Comparison of ENCODE assay signal across 8 cellular contexts in genomic region chr17:29149431-29150064, GRCh38. TPM values are rescaled to one million over a fixed set of nuclear protein-coding genes. Genes with fewer than 3 reads are reported as not detected.
DNase-seq lines count a peak whose midpoint lies in the region; ATAC-seq, FAIRE-seq and TF ChIP-seq lines count a peak whose summit lies in the region.

No MANE protein-coding gene starts in this region.

- TF ChIP-seq CTCF in DND-41 (IDR thresholded peaks at IDR 0.05; ENCODE audit: borderline replicate concordance, extremely low read depth, low read length, poor library complexity, severe bottlenecking) (no peak), astrocyte (IDR thresholded peaks at IDR 0.05; ENCODE audit: insufficient read depth, low read depth, low read length) (no peak), right lobe of liver (IDR thresholded peaks at IDR 0.05) (no peak), upper lobe of left lung (IDR thresholded peaks at IDR 0.05) (no peak)

- H3K9ac ChIP-seq in DND-41 (ENCODE audit: low read depth, low read length), result peak overlapping the region; percentile 66
- H3K9ac ChIP-seq in astrocyte (ENCODE audit: low read length), result peak overlapping the region; percentile 76

- H3K4me1 ChIP-seq in DND-41 (ENCODE audit: insufficient read depth, low read length) (peaks cover 34% of the 10 kb centered on the region), astrocyte (ENCODE audit: insufficient read depth, low read length) (peaks cover 24% of the 10 kb centered on the region), right lobe of liver (peaks cover 0 to 70% (median 23%) of the 10 kb centered on the region in 4 donors), upper lobe of left lung (peaks cover 37 to 48% (median 45%) of the 10 kb centered on the region in 4 donors)

- H3K9me3 Mint-ChIP-seq in astrocyte (ENCODE audit: unreplicated experiment), result no peaks in the 10 kb centered on the region

- no peak overlapping the region for H3K4me3 Mint-ChIP-seq in astrocyte (ENCODE audit: unreplicated experiment)

- no peaks in the 10 kb centered on the region for H4K20me1 ChIP-seq in DND-41 (ENCODE audit: insufficient read depth, low read length)
- H4K20me1 ChIP-seq in astrocyte (ENCODE audit: insufficient read depth, low read length), result peaks cover 2% of the 10 kb centered on the region

- no peak for TF ChIP-seq POLR2A in right lobe of liver (IDR thresholded peaks at IDR 0.05)
- TF ChIP-seq POLR2A in upper lobe of left lung (IDR thresholded peaks at IDR 0.05), result no peak

- H3K36me3 ChIP-seq in DND-41 (ENCODE audit: insufficient read depth, low read length) (no peaks in the 10 kb centered on the region), KOPT-K1 (ENCODE audit: insufficient read depth, low read length) (no peaks in the 10 kb centered on the region), astrocyte (ENCODE audit: insufficient read depth, low read length) (no peaks in the 10 kb centered on the region), right lobe of liver (no peaks in the 10 kb centered on the region), upper lobe of left lung (no peaks in the 10 kb centered on the region)

- no peak for ATAC-seq in DND-41 (ENCODE audit: insufficient read depth, low read depth)
- peak in 1 of 4 donors; percentile 1 for ATAC-seq in right lobe of liver
- ATAC-seq in upper lobe of left lung (ENCODE audit: low FRiP score in 2 of 2), result no peak
- no peak for ATAC-seq in GM21515 (IDR thresholded peaks at IDR 0.05; ENCODE audit: unreplicated experiment)

- WGBS in right lobe of liver (ENCODE audit: insufficient coverage, low coverage, low lambda C conversion rate, missing lambda C conversion rate), result 38% methylated on average over 2 of the region's 8 CpGs
- WGBS in upper lobe of left lung, 2 donors, result 32 to 36% methylated on average over 8 of the region's 8 CpGs

- no peaks in the 10 kb centered on the region for H3K27me3 ChIP-seq in DND-41 (ENCODE audit: insufficient read depth, low read length, poor library complexity)
- H3K27me3 ChIP-seq in astrocyte (ENCODE audit: insufficient read depth, low read length), result no peaks in the 10 kb centered on the region
- no peaks in the 10 kb centered on the region for H3K27me3 ChIP-seq in right lobe of liver
- H3K27me3 ChIP-seq in upper lobe of left lung, result no peaks in the 10 kb centered on the region

- H3K4me1 Mint-ChIP-seq in astrocyte (ENCODE audit: low read depth, unreplicated experiment), result peaks cover 27% of the 10 kb centered on the region

- peak overlapping the region; percentile 71 for H3K4me2 ChIP-seq in DND-41 (ENCODE audit: insufficient read depth, low read length)
- H3K4me2 ChIP-seq in astrocyte (ENCODE audit: low read length), result peak overlapping the region; percentile 91

- peak overlapping the region in 1 of 2 experiments; percentile 67; a peak in 3 of 4 replicates for H3K4me3 ChIP-seq in DND-41 (ENCODE audit: low read depth in 1 of 2, low read length in 2 of 2)
- peak overlapping the region; percentile 61 for H3K4me3 ChIP-seq in astrocyte (ENCODE audit: insufficient read depth, low read depth, low read length)
- H3K4me3 ChIP-seq in right lobe of liver, result peak overlapping the region; percentile 22 to 53 (median 33)
- H3K4me3 ChIP-seq in upper lobe of left lung, result peak overlapping the region in 3 of 4 donors; percentile 32 to 61 (median 49)

- peak overlapping the region; percentile 56 for H3K27ac Mint-ChIP-seq in astrocyte (ENCODE audit: unreplicated experiment)

- no peak for DNase-seq in DND-41
- DNase-seq in astrocyte (ENCODE audit: low read depth), result no peak
- peak in 1 of 3 donors; percentile 51 for DNase-seq in right lobe of liver
- peak in 1 of 2 donors; percentile 45 for DNase-seq in upper lobe of left lung
- no peak for DNase-seq in central memory CD4-positive, alpha-beta T cell
- no peak for DNase-seq in RPMI8226

- peaks cover 3% of the 10 kb centered on the region for H3K36me3 Mint-ChIP-seq in astrocyte (ENCODE audit: low read depth, unreplicated experiment)

- H2AFZ ChIP-seq in DND-41 (ENCODE audit: low read depth, low read length) (peak overlapping the region; percentile 74), astrocyte (ENCODE audit: low read depth, low read length) (peak overlapping the region; percentile 91)

- H3K9me3 ChIP-seq in DND-41 (ENCODE audit: insufficient read depth, low read length, severe bottlenecking) (no peaks in the 10 kb centered on the region), KOPT-K1 (ENCODE audit: insufficient read depth, low read length, poor library complexity, severe bottlenecking) (no peaks in the 10 kb centered on the region), astrocyte (ENCODE audit: insufficient read depth, low read depth, low read length) (no peaks in the 10 kb centered on the region), right lobe of liver (no peaks in the 10 kb centered on the region), upper lobe of left lung (no peaks in the 10 kb centered on the region)

- no peaks in the 10 kb centered on the region for H3K27me3 Mint-ChIP-seq in astrocyte (ENCODE audit: low read depth, unreplicated experiment)

- H3K79me2 ChIP-seq in DND-41 (ENCODE audit: insufficient read depth, low read length) (no peaks in the 10 kb centered on the region; the same call in 1 of the 2 replicates), astrocyte (ENCODE audit: insufficient read depth, low read length) (peaks cover 3% of the 10 kb centered on the region)

- TF ChIP-seq EP300 in upper lobe of left lung (IDR thresholded peaks at IDR 0.05), result no peak

- intact Hi-C loops in right lobe of liver (cut with DNase I), result loop anchor here (5.0 to 10.0 kb wide), 3 partner anchors 65 to 143 kb away; partner anchors contain the start of gene NUFIP2 (in 1 of the 2)

- H3K27ac ChIP-seq in DND-41 (ENCODE audit: low read length), result peak overlapping the region; percentile 51
- peak overlapping the region; percentile 69 for H3K27ac ChIP-seq in KOPT-K1 (ENCODE audit: low read depth, low read length, poor library complexity, severe bottlenecking)
- H3K27ac ChIP-seq in astrocyte (ENCODE audit: low read depth, low read length), result no peak overlapping the region
- peak overlapping the region in 2 of 3 donors; percentile 52 to 53 for H3K27ac ChIP-seq in right lobe of liver
- H3K27ac ChIP-seq in upper lobe of left lung, result peak overlapping the region; percentile 83 to 88 (median 87)

- no peak for FAIRE-seq in astrocyte (lab: Jason Lieb, UNC)

RNA-seq across cellular contexts. Expression of gene MYO18A, which starts 30.6 kb away (rescaled TPM):
- total RNA-seq in astrocyte, result 35.5 and 45.9 TPM in 2 replicates
- 10 to 100 TPM; 50.1 to 98.2 (median 81.8) TPM for total RNA-seq in right lobe of liver
- 100 to 1,000 TPM in 1 of 6 donors, 10 to 100 TPM in 5; 37.4 to 214 (median 67.4) TPM for total RNA-seq in upper lobe of left lung
